ENCODE assay signal across 9 cellular contexts in the genomic region with DNA sequence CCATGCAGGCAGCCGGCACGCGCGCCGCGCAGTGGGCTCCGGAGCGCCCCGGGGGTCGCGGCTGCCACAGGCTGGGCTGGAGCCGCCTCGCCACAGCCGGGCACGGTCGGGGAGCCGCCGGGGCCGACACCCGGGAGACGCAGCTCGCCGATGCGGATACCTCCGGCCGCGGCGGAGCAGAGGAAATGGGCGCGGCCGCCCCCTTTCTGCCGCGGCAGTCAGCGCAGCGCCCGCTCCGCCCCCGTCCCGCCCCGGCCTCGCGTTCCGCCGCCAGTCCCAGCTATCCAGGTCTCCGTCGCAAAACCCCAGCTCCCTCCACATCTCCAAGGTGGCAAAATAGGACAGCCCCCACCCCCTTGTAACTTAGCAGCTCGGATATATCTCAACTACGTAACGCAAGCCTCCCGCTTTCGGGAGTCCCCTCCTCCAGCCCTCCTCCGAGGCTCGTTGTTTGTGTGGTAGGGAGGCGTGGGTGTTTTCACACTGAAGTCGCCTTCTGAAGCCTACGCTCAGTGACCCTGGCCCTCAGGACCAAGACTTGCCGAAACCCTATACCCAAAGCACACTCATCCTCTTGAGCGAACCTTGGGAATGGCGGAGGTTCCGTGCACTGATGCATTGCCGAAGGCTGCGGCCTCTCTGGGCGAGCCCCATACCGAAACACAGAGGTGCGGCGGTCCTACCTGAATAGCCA. TPM values are rescaled to one million over a fixed set of nuclear protein-coding genes. Genes with fewer than 3 reads are reported as not detected.
A peak's percentile ranks its signal among the peaks of the same experiment; 100 is the strongest.
DNase-seq lines count a peak whose midpoint lies in the region; ATAC-seq, FAIRE-seq and TF ChIP-seq lines count a peak whose summit lies in the region.
"Had no signal": no experiment of that assay in that cellular context is flagged by ENCODE, and none has a peak within 500 bp of the region (broad histone marks: within the 10 kb centered on the region; RNA-seq: fewer than 3 reads in every experiment).

A gene with protein sequence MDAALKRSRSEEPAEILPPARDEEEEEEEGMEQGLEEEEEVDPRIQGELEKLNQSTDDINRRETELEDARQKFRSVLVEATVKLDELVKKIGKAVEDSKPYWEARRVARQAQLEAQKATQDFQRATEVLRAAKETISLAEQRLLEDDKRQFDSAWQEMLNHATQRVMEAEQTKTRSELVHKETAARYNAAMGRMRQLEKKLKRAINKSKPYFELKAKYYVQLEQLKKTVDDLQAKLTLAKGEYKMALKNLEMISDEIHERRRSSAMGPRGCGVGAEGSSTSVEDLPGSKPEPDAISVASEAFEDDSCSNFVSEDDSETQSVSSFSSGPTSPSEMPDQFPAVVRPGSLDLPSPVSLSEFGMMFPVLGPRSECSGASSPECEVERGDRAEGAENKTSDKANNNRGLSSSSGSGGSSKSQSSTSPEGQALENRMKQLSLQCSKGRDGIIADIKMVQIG (minus strand): TSS at position 182 of the 694 bp plus-strand sequence. CDS start 178 bp downstream, at position 4.

- H3K9ac ChIP-seq in BLaER1 treated with 17β-estradiol and CSF1 and Interleukin-3, amounts not matched to agents 10 nM and 100 nM, result peak within 1 kb of the TSS; percentile 56 to 83 (median 78)
- peak within 1 kb of the TSS; percentile 63 for H3K9ac ChIP-seq in fibroblast of lung (ENCODE audit: insufficient read depth, low read length)

- peaks cover 42% of the 10 kb centered on the region for H3K36me3 Mint-ChIP-seq in activated T-helper 17 cell treated with anti-CD3 and anti-CD28 coated beads, Interleukin-2, amount 50 U/mL, for 72 hours (ENCODE audit: low read depth)
- peaks cover 3 to 27% (median 13%) of the 10 kb centered on the region in 5 donors for H3K36me3 Mint-ChIP-seq in naive thymus-derived CD4-positive, alpha-beta T cell

- peak within 1 kb of the TSS; percentile 67 to 91 (median 77) for H3K4me3 ChIP-seq in BLaER1 treated with 17β-estradiol and CSF1 and Interleukin-3, amounts not matched to agents 10 nM and 100 nM
- H3K4me3 ChIP-seq in fibroblast of lung (replicated peaks in 1 of 4; ENCODE audit: control extremely low read depth in 1 of 4, insufficient read depth in 1 of 4, low read depth in 3 of 4, low read length in 4 of 4), result peak within 1 kb of the TSS; percentile 62 to 81 (median 80)
- H3K4me3 ChIP-seq in naive thymus-derived CD4-positive, alpha-beta T cell (ENCODE audit: low read length), result peak within 1 kb of the TSS; percentile 96

- POLR2A ChIA-PET in naive thymus-derived CD4-positive, alpha-beta T cell (lab: Charles Lee), result interaction anchor here (0.8 to 3.1 kb wide), 14 partner anchors 9 to 66 kb away, joined by 3 to 15 read pairs (median 4); no protein-coding TSS in a partner anchor

- peak within 1 kb of the TSS; percentile 97 for H2AFZ ChIP-seq in fibroblast of lung (ENCODE audit: low read length)

- H3K9me3 ChIP-seq in BLaER1 treated with 17β-estradiol and CSF1 and Interleukin-3, amounts not matched to agents 10 nM and 100 nM (replicated peaks in 1 of 11), result no peaks in the 10 kb centered on the region
- H3K9me3 ChIP-seq in fibroblast of lung (ENCODE audit: control insufficient read depth, insufficient read depth, low read depth, low read length), result no peaks in the 10 kb centered on the region
- no peaks in the 10 kb centered on the region for H3K9me3 ChIP-seq in naive thymus-derived CD4-positive, alpha-beta T cell (ENCODE audit: control insufficient read depth in 2 of 3, low read length in 3 of 3)

- H3K36me3 ChIP-seq in BLaER1 treated with 17β-estradiol and CSF1 and Interleukin-3, amounts not matched to agents 10 nM and 100 nM, result peaks cover 0 to 27% (median 0%) of the 10 kb centered on the region in 11 experiments; a peak in 11 of 22 replicates
- H3K36me3 ChIP-seq in fibroblast of lung (ENCODE audit: control insufficient read depth, insufficient read depth, low read length), result no peaks in the 10 kb centered on the region
- H3K36me3 ChIP-seq in naive thymus-derived CD4-positive, alpha-beta T cell (ENCODE audit: control insufficient read depth in 2 of 3, insufficient read depth in 3 of 3, low read length in 3 of 3), result peaks cover 0 to 14% (median under 1%) of the 10 kb centered on the region in 3 experiments

- peak within 1 kb of the TSS; percentile 83 to 100 (median 96) for H3K4me2 ChIP-seq in BLaER1 treated with 17β-estradiol and CSF1 and Interleukin-3, amounts not matched to agents 10 nM and 100 nM
- H3K4me2 ChIP-seq in fibroblast of lung (ENCODE audit: extremely low read depth, insufficient read depth, low read length), result peak within 1 kb of the TSS; percentile 81

- H3K9me3 Mint-ChIP-seq in activated T-helper 17 cell treated with anti-CD3 and anti-CD28 coated beads, Interleukin-2, amount 50 U/mL, for 72 hours, result no peaks in the 10 kb centered on the region
- peaks cover 0 to 4% (median 0%) of the 10 kb centered on the region in 11 donors for H3K9me3 Mint-ChIP-seq in naive thymus-derived CD4-positive, alpha-beta T cell

- peak within 1 kb of the TSS in 10 of 11 experiments; percentile 28 to 75 (median 56); a peak in 18 of 22 replicates for H3K27ac ChIP-seq in BLaER1 treated with 17β-estradiol and CSF1 and Interleukin-3, amounts not matched to agents 10 nM and 100 nM
- peak within 1 kb of the TSS; percentile 27 for H3K27ac ChIP-seq in fibroblast of lung (ENCODE audit: insufficient read depth, low read length)
- peak within 1 kb of the TSS; percentile 86 for H3K27ac ChIP-seq in naive thymus-derived CD4-positive, alpha-beta T cell (ENCODE audit: low read depth, low read length)

- H3K4me1 Mint-ChIP-seq in activated T-helper 17 cell treated with anti-CD3 and anti-CD28 coated beads, Interleukin-2, amount 50 U/mL, for 72 hours, result peaks cover 27% of the 10 kb centered on the region
- H3K4me1 Mint-ChIP-seq in naive thymus-derived CD4-positive, alpha-beta T cell, result peaks cover 35 to 57% (median 54%) of the 10 kb centered on the region in 7 donors

- peaks cover 23 to 60% (median 58%) of the 10 kb centered on the region in 11 experiments for H3K27me3 ChIP-seq in BLaER1 treated with 17β-estradiol and CSF1 and Interleukin-3, amounts not matched to agents 10 nM and 100 nM
- H3K27me3 ChIP-seq in fibroblast of lung (ENCODE audit: control insufficient read depth, insufficient read depth, low read length), result no peaks in the 10 kb centered on the region
- no peaks in the 10 kb centered on the region for H3K27me3 ChIP-seq in naive thymus-derived CD4-positive, alpha-beta T cell (ENCODE audit: control insufficient read depth in 2 of 2, insufficient read depth in 2 of 2, low read length in 2 of 2)

- intact Hi-C loops in naive thymus-derived CD4-positive, alpha-beta T cell (cut with micrococcal nuclease), result loop anchor here (1.0 to 2.0 kb wide), 10 partner anchors 14 to 64 kb away; no protein-coding TSS in a partner anchor

- TF ChIP-seq CTCF in fibroblast of lung (conservative IDR thresholded peaks at IDR 0.05 in 1 of 2, IDR thresholded peaks at IDR 0.05 in 1 of 2; ENCODE audit: low read depth in 1 of 2, low read length in 2 of 2), result peak; percentile 29 to 47

- CTCF ChIA-PET in naive thymus-derived CD4-positive, alpha-beta T cell (lab: Charles Lee), result interaction anchor here (0.6 to 10.1 kb wide), 16 partner anchors 9 to 1079 kb away, joined by 3 to 139 read pairs (median 4); no protein-coding TSS in a partner anchor

- no peaks in the 10 kb centered on the region for H3K27me3 Mint-ChIP-seq in activated T-helper 17 cell treated with anti-CD3 and anti-CD28 coated beads, Interleukin-2, amount 50 U/mL, for 72 hours
- H3K27me3 Mint-ChIP-seq in naive thymus-derived CD4-positive, alpha-beta T cell, result no peaks in the 10 kb centered on the region

- ATAC-seq in HG03439 (IDR thresholded peaks at IDR 0.05; ENCODE audit: unreplicated experiment), result peak; percentile 70
- ATAC-seq in activated T-helper 17 cell treated with anti-CD3 and anti-CD28 coated beads, Interleukin-2, amount 50 U/mL, for 72 hours (replicated peaks), result peak; percentile 90
- peak; percentile 94 for ATAC-seq in naive thymus-derived CD4-positive, alpha-beta T cell
- peak; percentile 84 for ATAC-seq in stimulated activated naive CD8-positive, alpha-beta T cell treated with anti-CD3 and anti-CD28 coated beads, Interleukin-15, Interleukin-2, amounts not matched to agents 100 U/mL and 50 U/mL, for 24 hours

- DNase-seq in GM19239 (ENCODE audit: insufficient read length, low spot score), result peak; percentile 71
- DNase-seq in RKO (ENCODE audit: low spot score), result peak; percentile 74
- peak; percentile 53 to 68 for DNase-seq in fibroblast of lung (ENCODE audit: low read depth in 2 of 2)
- peak; percentile 52 to 82 (median 71) for DNase-seq in naive thymus-derived CD4-positive, alpha-beta T cell
- peak; percentile 81 for DNase-seq in stimulated activated naive CD8-positive, alpha-beta T cell treated with anti-CD3 and anti-CD28 coated beads, Interleukin-15, Interleukin-2, amounts not matched to agents 100 U/mL and 50 U/mL, for 24 hours

- no peaks in the 10 kb centered on the region for H3K79me2 ChIP-seq in fibroblast of lung (ENCODE audit: control insufficient read depth, insufficient read depth, low read length)

- peaks cover 0 to 35% (median 16%) of the 10 kb centered on the region in 11 experiments; a peak in 12 of 22 replicates for H4K20me1 ChIP-seq in BLaER1 treated with 17β-estradiol and CSF1 and Interleukin-3, amounts not matched to agents 10 nM and 100 nM
- H4K20me1 ChIP-seq in fibroblast of lung (ENCODE audit: control insufficient read depth, extremely low read depth, insufficient read depth, low read length), result no peaks in the 10 kb centered on the region

- no peak for FAIRE-seq in GM19239 (lab: Jason Lieb, UNC)
- FAIRE-seq: colon had no signal

- peak within 1 kb of the TSS; percentile 91 for H3K27ac Mint-ChIP-seq in activated T-helper 17 cell treated with anti-CD3 and anti-CD28 coated beads, Interleukin-2, amount 50 U/mL, for 72 hours
- peak within 1 kb of the TSS; percentile 87 to 95 (median 91) for H3K27ac Mint-ChIP-seq in naive thymus-derived CD4-positive, alpha-beta T cell

- peaks cover 15 to 41% (median 27%) of the 10 kb centered on the region in 10 experiments for H3K4me1 ChIP-seq in BLaER1 treated with 17β-estradiol and CSF1 and Interleukin-3, amounts not matched to agents 10 nM and 100 nM
- H3K4me1 ChIP-seq in fibroblast of lung (ENCODE audit: control insufficient read depth, extremely low read depth, insufficient read depth, low read length), result no peaks in the 10 kb centered on the region
- peaks cover 37 to 45% of the 10 kb centered on the region in 2 donors for H3K4me1 ChIP-seq in naive thymus-derived CD4-positive, alpha-beta T cell (ENCODE audit: control insufficient read depth in 2 of 2, insufficient read depth in 2 of 2, low read length in 2 of 2)

- peak within 1 kb of the TSS; percentile 94 for H3K4me3 Mint-ChIP-seq in activated T-helper 17 cell treated with anti-CD3 and anti-CD28 coated beads, Interleukin-2, amount 50 U/mL, for 72 hours
- H3K4me3 Mint-ChIP-seq in naive thymus-derived CD4-positive, alpha-beta T cell, result peak within 1 kb of the TSS; percentile 93 to 99 (median 95)

RNA-seq across cellular contexts. Expression of the gene that starts here (rescaled TPM):
- total RNA-seq in activated T-helper 17 cell treated with anti-CD3 and anti-CD28 coated beads, Interleukin-2, amount 50 U/mL, for 72 hours, result 10 to 100 TPM; 20.2 to 24.6 TPM
- 8.2 and 12.9 TPM in 2 replicates for total RNA-seq in fibroblast of lung
- polyA plus RNA-seq in fibroblast of lung, result 6.7 and 12.6 TPM in 2 replicates
- polyA plus RNA-seq in fibroblast of lung (2012), result 5.9 and 11.0 TPM in 2 replicates
- polyA minus RNA-seq in fibroblast of lung (ENCODE audit: low replicate concordance), result 0.82 and 5.2 TPM in 2 replicates
- total RNA-seq in naive thymus-derived CD4-positive, alpha-beta T cell, result 10 to 100 TPM; 18.5 to 64.7 (median 39.5) TPM
- polyA plus RNA-seq in naive thymus-derived CD4-positive, alpha-beta T cell, result 10 to 100 TPM; 38.2 to 49.6 TPM

Comparison
In these comparisons a context has a peak if more than half of its experiments do, and no peak if none do; other contexts are left out.
1. Peak in every context shown above with its lines: DNase-seq, ATAC-seq, H3K4me3 ChIP-seq and H3K27ac ChIP-seq.
2. H3K27ac ChIP-seq: peak in every context shown above with its lines; median percentile 86 in naive thymus-derived CD4-positive, alpha-beta T cell; 56 in BLaER1 treated with 17β-estradiol and CSF1 and Interleukin-3, amounts not matched to agents 10 nM and 100 nM; 27 in fibroblast of lung.